ENCODE assay signal across 14 cellular contexts in the genomic region with DNA sequence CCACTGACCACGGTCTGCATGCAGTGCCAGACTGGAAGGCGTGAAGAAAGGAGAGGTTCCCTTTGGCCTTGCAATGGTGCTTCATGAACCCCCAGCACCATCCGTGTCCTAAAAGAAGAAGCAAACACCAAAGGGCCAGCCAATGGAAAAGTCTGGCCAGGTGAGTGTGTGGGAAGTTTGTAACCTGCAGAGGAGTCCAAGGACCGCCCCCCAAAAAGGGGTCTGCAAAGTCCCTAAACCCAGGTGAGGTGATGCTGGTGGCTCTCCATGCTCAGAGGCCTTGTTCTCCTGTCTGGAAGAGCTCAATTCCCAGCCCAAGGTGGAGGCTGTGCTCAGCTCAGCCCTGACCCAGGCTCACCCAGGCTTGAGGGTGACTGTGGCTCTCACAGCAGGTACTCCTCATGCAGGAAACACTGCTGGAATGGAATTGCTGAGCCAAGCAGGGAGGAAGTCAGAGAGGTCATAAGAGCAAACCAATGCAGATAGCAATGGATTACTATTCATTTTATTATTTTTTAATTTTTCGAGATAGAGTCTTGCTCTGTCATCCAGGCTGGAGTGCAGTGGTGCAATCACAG. TPM values are rescaled to one million over a fixed set of nuclear protein-coding genes. Genes with fewer than 3 reads are reported as not detected.
DNase-seq lines count a peak whose midpoint lies in the region; ATAC-seq lines count a peak whose summit lies in the region.
"Had no signal": no experiment of that assay in that cellular context is flagged by ENCODE, and none has a peak within 500 bp of the region (broad histone marks: within the 10 kb centered on the region; RNA-seq: fewer than 3 reads in every experiment).

No MANE protein-coding gene starts in this region.

- DNase-seq in cardiac septum (ENCODE audit: low spot score) (peak; percentile 64), Right ventricle myocardium superior (no peak), RPMI8226 (peak; percentile 60), kidney tubule cell (ENCODE audit: low spot score) (peak; percentile 17), pons (ENCODE audit: low spot score) (no peak), A172 (ENCODE audit: low spot score) (no peak), HT-29 (ENCODE audit: low spot score) (no peak)
- DNase-seq in stimulated activated CD4-positive, alpha-beta T cell treated with anti-CD3 and anti-CD28 coated beads, Interleukin-2, amount 100 ng/mL, for 48 hours, result no peak
- DNase-seq: 8988T; C1 segment of cervical spinal cord; Calu3; CD4-positive, alpha-beta T cell; DMS 273 treated with DMSO at 0.1 percent for 48 hours had no signal

- no peak for ATAC-seq in Right ventricle myocardium superior (ENCODE audit: poor library complexity)
- ATAC-seq: HCT116 had no signal

- intact Hi-C loops in cardiac septum (cut with DNase I) (no loop called here), Right ventricle myocardium superior (cut with DNase I) (no loop called here)

RNA-seq across cellular contexts. Expression of gene NANOS1, which starts 52.4 kb away (rescaled TPM):
- total RNA-seq in cardiac septum (10.3 TPM), Right ventricle myocardium superior (10.0 TPM)
- 1.3 TPM in 2 replicates for total RNA-seq in A172 (2014; rRNA removed; shearing (Covaris generic))
- total RNA-seq in HT-29 (2014; rRNA removed; shearing (Covaris generic)), result 3.1 and 4.8 TPM in 2 replicates

Comparison
In these comparisons a context has a peak if more than half of its experiments do, and no peak if none do; other contexts are left out.
1. DNase-seq: peak in cardiac septum (single experiment), RPMI8226 (single experiment) and kidney tubule cell (single experiment); none in Right ventricle myocardium superior (single experiment), pons (single experiment), A172 (single experiment), HT-29 (single experiment) and stimulated activated CD4-positive, alpha-beta T cell treated with anti-CD3 and anti-CD28 coated beads, Interleukin-2, amount 100 ng/mL, for 48 hours (0 of 2).